19 cellular contexts compared by ENCODE assay signal in the genomic region with DNA sequence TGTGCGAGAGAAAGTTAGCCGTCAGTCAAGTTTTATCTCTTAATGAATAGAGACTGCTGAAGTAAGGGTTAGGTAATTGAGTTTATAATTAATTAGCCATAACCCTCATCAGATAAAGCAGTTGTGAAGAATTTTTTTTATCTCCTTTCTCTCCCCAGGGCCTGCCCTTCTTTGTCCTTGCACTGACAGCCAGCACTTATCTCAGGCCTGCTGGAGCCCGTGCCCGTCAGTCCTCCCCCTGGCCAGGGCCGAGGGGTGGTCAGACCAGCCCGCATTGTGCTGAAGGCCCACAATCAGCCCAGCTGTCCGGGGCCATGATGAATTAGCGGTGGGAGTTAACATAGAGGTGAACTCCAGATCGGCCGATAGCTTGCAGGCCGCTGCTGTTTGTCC.
"Had no signal": no experiment of that assay in that cellular context is flagged by ENCODE, and none has a peak within 500 bp of the region (broad histone marks: within the 10 kb centered on the region; RNA-seq: fewer than 3 reads in every experiment).

No MANE protein-coding gene starts in this region.

- H3K4me3 Mint-ChIP-seq: activated T-cell treated with anti-CD3 and anti-CD28 coated beads, Interleukin-2, amount 50 U/mL, for 4 hours had no signal

- H3K9me3 ChIP-seq: colonic mucosa, lower lobe of right lung, prostate gland, sigmoid colon, stomach, testis, upper lobe of left lung had no signal

- DNase-seq: activated CD4-positive, alpha-beta T cell treated with anti-CD3 and anti-CD28 coated beads for 1 hour; activated CD4-positive, alpha-beta T cell treated with anti-CD3 and anti-CD28 coated beads, Interleukin-2, amount 50 U/mL, for 4 hours; activated effector memory CD4-positive, alpha-beta T cell treated with Interleukin-2 at 50 U/mL for 16 hours; activated naive CD4-positive, alpha-beta T cell treated with anti-CD3 and anti-CD28 coated beads, Interleukin-2, amount 50 U/mL, for 16 hours; activated T-cell treated with anti-CD3 and anti-CD28 coated beads, Interleukin-2, amount 50 U/mL, for 4 hours; central memory CD4-positive, alpha-beta T cell; colonic mucosa; foreskin keratinocyte; kidney glomerular epithelial cell; lower lobe of right lung; sigmoid colon; stimulated activated CD4-positive, alpha-beta T cell treated with anti-CD3 and anti-CD28 coated beads, Interleukin-2, amount 100 ng/mL, for 24 hours; stomach; T-helper 1 cell; T1000; testis; upper lobe of left lung had no signal

- H3K36me3 ChIP-seq: colonic mucosa, lower lobe of right lung, prostate gland, sigmoid colon, upper lobe of left lung had no signal

- H3K27ac ChIP-seq: colonic mucosa, foreskin keratinocyte, lower lobe of right lung, prostate gland, sigmoid colon, SK-N-MC, stomach, testis, upper lobe of left lung had no signal

- ATAC-seq: activated T-cell treated with anti-CD3 and anti-CD28 coated beads, Interleukin-2, amount 50 U/mL, for 4 hours; foreskin keratinocyte; lower lobe of right lung had no signal

- H3K27me3 ChIP-seq: colonic mucosa, foreskin keratinocyte, sigmoid colon, stomach, testis, upper lobe of left lung had no signal

- H3K9me3 Mint-ChIP-seq: activated T-cell treated with anti-CD3 and anti-CD28 coated beads, Interleukin-2, amount 50 U/mL, for 4 hours had no signal

- H3K4me1 ChIP-seq: colonic mucosa, foreskin keratinocyte, lower lobe of right lung, prostate gland, sigmoid colon, stomach, testis, upper lobe of left lung had no signal

- H3K4me3 ChIP-seq: colonic mucosa, lower lobe of right lung, prostate gland, sigmoid colon, SK-N-MC, stomach, testis, upper lobe of left lung had no signal
